In genomic region chr16:19308392-19308791, GRCh38 we compare ENCODE assay signal across 11 cellular contexts. TPM values are rescaled to one million over a fixed set of nuclear protein-coding genes. Genes with fewer than 3 reads are reported as not detected.
"Had no signal": no experiment of that assay in that cellular context is flagged by ENCODE, and none has a peak within 500 bp of the region (broad histone marks: within the 10 kb centered on the region; RNA-seq: fewer than 3 reads in every experiment).

No MANE protein-coding gene starts in this region.

- H3K4me2 ChIP-seq: KMS-11 had no signal

- H3K4me3 ChIP-seq: GM23248 had no signal

- DNase-seq: GM23248, GOT3, H9, HCEC 1CT, HFFc6, IMR-90 had no signal

- H3K9ac ChIP-seq: GM23248, KMS-11 had no signal

- FAIRE-seq: H54 had no signal

- H3K27ac ChIP-seq: GM23248, HL-60, KMS-11 had no signal

- H2AFZ ChIP-seq: GM23248 had no signal

RNA-seq across cellular contexts. Expression of gene CLEC19A, which starts 22.9 kb away (rescaled TPM):
- total RNA-seq: GM23248, H9, HFFc6, HT1080, IMR-90, LHCN-M2 had no signal
- polyA plus RNA-seq: GM23248, IMR-90 had no signal
